ENCODE assay signal across 8 cellular contexts in genomic region chr7:30136339-30136738, GRCh38. TPM values are rescaled to one million over a fixed set of nuclear protein-coding genes. Genes with fewer than 3 reads are reported as not detected.
DNase-seq lines count a peak whose midpoint lies in the region; ATAC-seq and TF ChIP-seq lines count a peak whose summit lies in the region.

No MANE protein-coding gene starts in this region.

- H3K9me3 Mint-ChIP-seq in activated B cell treated with CpG ODN at 0.5 μM for 24 hours, result no peaks in the 10 kb centered on the region
- no peaks in the 10 kb centered on the region for H3K9me3 Mint-ChIP-seq in stimulated activated effector memory CD8-positive, alpha-beta T cell treated with anti-CD3 and anti-CD28 coated beads, Interleukin-12 subunit alpha, Interleukin-12 subunit beta, amount 100 ng/mL, for 72 hours

- peak; percentile 55 to 78 (median 68) for DNase-seq in NCI-H1417 (lab: John Stamatoyannopoulos, UW)
- DNase-seq in NCI-H1417 treated with DMSO at 0.1 percent for 48 hours (lab: John Stamatoyannopoulos, UW), result no peak
- no peak for DNase-seq in activated B cell treated with CpG ODN at 0.5 μM for 24 hours
- DNase-seq in stimulated activated effector memory CD8-positive, alpha-beta T cell treated with anti-CD3 and anti-CD28 coated beads, Interleukin-12 subunit alpha, Interleukin-12 subunit beta, amount 100 ng/mL, for 72 hours (ENCODE audit: low spot score in 2 of 2), result no peak
- no peak for DNase-seq in anterior cingulate cortex (lab: John Stamatoyannopoulos, UW)

- no peak overlapping the region for H3K27ac Mint-ChIP-seq in activated B cell treated with CpG ODN at 0.5 μM for 24 hours
- peak overlapping the region; percentile 75 for H3K27ac Mint-ChIP-seq in stimulated activated effector memory CD8-positive, alpha-beta T cell treated with anti-CD3 and anti-CD28 coated beads, Interleukin-12 subunit alpha, Interleukin-12 subunit beta, amount 100 ng/mL, for 72 hours

- peak overlapping the region; percentile 91 for H3K4me3 Mint-ChIP-seq in activated B cell treated with CpG ODN at 0.5 μM for 24 hours
- H3K4me3 Mint-ChIP-seq in stimulated activated effector memory CD8-positive, alpha-beta T cell treated with anti-CD3 and anti-CD28 coated beads, Interleukin-12 subunit alpha, Interleukin-12 subunit beta, amount 100 ng/mL, for 72 hours, result peak overlapping the region; percentile 80

- CTCF ChIA-PET in activated B cell treated with CpG ODN at 0.5 μM for 24 hours (lab: Charles Lee), result no interaction called here

- peaks cover 5% of the 10 kb centered on the region for H3K27me3 Mint-ChIP-seq in activated B cell treated with CpG ODN at 0.5 μM for 24 hours

- TF ChIP-seq CTCF in activated B cell treated with CpG ODN at 0.5 μM for 24 hours (IDR thresholded peaks at IDR 0.05), result no peak

- intact Hi-C loops in activated B cell treated with CpG ODN at 0.5 μM for 24 hours (cut with micrococcal nuclease), result no loop called here

- POLR2A ChIA-PET in activated B cell treated with CpG ODN at 0.5 μM for 24 hours (lab: Charles Lee), result interaction anchor here (0.6 to 1.3 kb wide), 4 partner anchors 9 to 310 kb away, joined by 3 to 14 read pairs (median 8); no protein-coding TSS in a partner anchor

- ATAC-seq in activated B cell treated with CpG ODN at 0.5 μM for 24 hours (ENCODE audit: low read depth), result no peak
- ATAC-seq in stimulated activated effector memory CD8-positive, alpha-beta T cell treated with anti-CD3 and anti-CD28 coated beads, Interleukin-12 subunit alpha, Interleukin-12 subunit beta, amount 100 ng/mL, for 72 hours, result no peak
- ATAC-seq in GM18519 (IDR thresholded peaks at IDR 0.05; ENCODE audit: low FRiP score, unreplicated experiment), result no peak
- ATAC-seq in HG03439 (IDR thresholded peaks at IDR 0.05; ENCODE audit: unreplicated experiment), result no peak

- H3K4me1 Mint-ChIP-seq in activated B cell treated with CpG ODN at 0.5 μM for 24 hours, result peaks cover 12% of the 10 kb centered on the region
- H3K4me1 Mint-ChIP-seq in stimulated activated effector memory CD8-positive, alpha-beta T cell treated with anti-CD3 and anti-CD28 coated beads, Interleukin-12 subunit alpha, Interleukin-12 subunit beta, amount 100 ng/mL, for 72 hours, result peaks cover 6% of the 10 kb centered on the region

- peaks cover 3% of the 10 kb centered on the region for H3K36me3 Mint-ChIP-seq in activated B cell treated with CpG ODN at 0.5 μM for 24 hours (ENCODE audit: low read depth)
- H3K36me3 Mint-ChIP-seq in stimulated activated effector memory CD8-positive, alpha-beta T cell treated with anti-CD3 and anti-CD28 coated beads, Interleukin-12 subunit alpha, Interleukin-12 subunit beta, amount 100 ng/mL, for 72 hours, result peaks cover 6% of the 10 kb centered on the region

- peak overlapping the region; percentile 75 for H3K4me3 ChIP-seq in iPS-11a (ENCODE audit: low read depth, low read length)

RNA-seq across cellular contexts. Expression of gene MTURN, which starts 1.6 kb away (rescaled TPM):
- total RNA-seq in activated B cell treated with CpG ODN at 0.5 μM for 24 hours, result 2.8 and 4.6 TPM in 2 replicates

Comparison
In these comparisons a context has a peak if more than half of its experiments do, and no peak if none do; other contexts are left out.
1. DNase-seq: peak in NCI-H1417 (3 of 3); none in NCI-H1417 treated with DMSO at 0.1 percent for 48 hours (single experiment), activated B cell treated with CpG ODN at 0.5 μM for 24 hours (single experiment), stimulated activated effector memory CD8-positive, alpha-beta T cell treated with anti-CD3 and anti-CD28 coated beads, Interleukin-12 subunit alpha, Interleukin-12 subunit beta, amount 100 ng/mL, for 72 hours (0 of 2) and anterior cingulate cortex (0 of 58).